27 cellular contexts compared by ENCODE assay signal in genomic region chr17:61124562-61124961, GRCh38.
"Had no signal": no experiment of that assay in that cellular context is flagged by ENCODE, and none has a peak within 500 bp of the region (broad histone marks: within the 10 kb centered on the region; RNA-seq: fewer than 3 reads in every experiment).

No MANE protein-coding gene starts in this region.

- H3K9me3 Mint-ChIP-seq: activated CD4-positive, alpha-beta memory T cell treated with anti-CD3 and anti-CD28 coated beads, Interleukin-2, amount 10 ng/mL, durations not matched to agents 7 days and 5 days; activated naive CD4-positive, alpha-beta T cell treated with anti-CD3 and anti-CD28 coated beads, Interleukin-2, amount 10 ng/mL, durations not matched to agents 7 days and 5 days; activated naive CD8-positive, alpha-beta T cell treated with anti-CD3 and anti-CD28 coated beads for 36 hours; activated T-cell treated with anti-CD3 and anti-CD28 coated beads, Interleukin-2, amount 50 U/mL, for 72 hours; activated T-helper 2 cell treated with anti-CD3 and anti-CD28 coated beads, Interferon-gamma antibody, Interleukin-2, Interleukin-4, amounts not matched to agents 10 μg/mL and 5 μg/mL and 100 μg/mL, durations not matched to agents 14 hours and 24 hours and 36 hours had no signal

- H3K27ac Mint-ChIP-seq: activated CD4-positive, alpha-beta memory T cell treated with anti-CD3 and anti-CD28 coated beads, Interleukin-2, amount 10 ng/mL, durations not matched to agents 7 days and 5 days; activated CD4-positive, alpha-beta T cell treated with anti-CD3 and anti-CD28 coated beads for 36 hours; activated naive CD4-positive, alpha-beta T cell treated with anti-CD3 and anti-CD28 coated beads, Interleukin-2, amount 10 ng/mL, durations not matched to agents 7 days and 5 days; activated naive CD8-positive, alpha-beta T cell treated with anti-CD3 and anti-CD28 coated beads for 36 hours; activated T-helper 2 cell treated with anti-CD3 and anti-CD28 coated beads, Interferon-gamma antibody, Interleukin-2, Interleukin-4, amounts not matched to agents 10 μg/mL and 5 μg/mL and 100 μg/mL, durations not matched to agents 14 hours and 24 hours and 36 hours had no signal

- H3K27me3 Mint-ChIP-seq: activated CD4-positive, alpha-beta memory T cell treated with anti-CD3 and anti-CD28 coated beads, Interleukin-2, amount 10 ng/mL, durations not matched to agents 7 days and 5 days; activated CD4-positive, alpha-beta T cell treated with anti-CD3 and anti-CD28 coated beads for 36 hours; activated naive CD4-positive, alpha-beta T cell treated with anti-CD3 and anti-CD28 coated beads, Interleukin-2, amount 10 ng/mL, durations not matched to agents 7 days and 5 days; activated naive CD8-positive, alpha-beta T cell treated with anti-CD3 and anti-CD28 coated beads for 36 hours had no signal

- ATAC-seq: activated CD4-positive, alpha-beta T cell treated with anti-CD3 and anti-CD28 coated beads for 36 hours; activated T-cell treated with anti-CD3 and anti-CD28 coated beads, Interleukin-2, amount 50 U/mL, for 72 hours; HepG2 had no signal

- H3K36me3 Mint-ChIP-seq: activated naive CD4-positive, alpha-beta T cell treated with anti-CD3 and anti-CD28 coated beads, Interleukin-2, amount 10 ng/mL, durations not matched to agents 7 days and 5 days had no signal

- H3K9ac ChIP-seq: KMS-11 had no signal

- H3K4me2 ChIP-seq: KMS-11 had no signal

- H3K27ac ChIP-seq: brain microvascular endothelial cell, cardiac muscle cell, KMS-11, Peyer's patch, VCaP had no signal

- H3K36me3 ChIP-seq: brain microvascular endothelial cell, cardiac muscle cell, MG63, Peyer's patch had no signal

- H3K4me3 Mint-ChIP-seq: activated CD4-positive, alpha-beta memory T cell treated with anti-CD3 and anti-CD28 coated beads, Interleukin-2, amount 10 ng/mL, durations not matched to agents 7 days and 5 days; activated CD4-positive, alpha-beta T cell treated with anti-CD3 and anti-CD28 coated beads for 36 hours; activated naive CD4-positive, alpha-beta T cell treated with anti-CD3 and anti-CD28 coated beads, Interleukin-2, amount 10 ng/mL, durations not matched to agents 7 days and 5 days; activated naive CD8-positive, alpha-beta T cell treated with anti-CD3 and anti-CD28 coated beads for 36 hours; activated T-cell treated with anti-CD3 and anti-CD28 coated beads, Interleukin-2, amount 50 U/mL, for 72 hours had no signal

- H3K27me3 ChIP-seq: brain microvascular endothelial cell, cardiac muscle cell, MG63, Peyer's patch had no signal

- H3K9me3 ChIP-seq: MG63, Peyer's patch had no signal

- DNase-seq: activated CD4-positive, alpha-beta memory T cell treated with anti-CD3 and anti-CD28 coated beads, Interleukin-2, amount 10 ng/mL, durations not matched to agents 7 days and 5 days; activated CD4-positive, alpha-beta T cell treated with anti-CD3 and anti-CD28 coated beads for 36 hours; activated CD4-positive, alpha-beta T cell treated with anti-CD3 and anti-CD28 coated beads, Interleukin-2, amount 50 U/mL, for 1 hour; activated CD4-positive, CD25-positive, alpha-beta regulatory T cell; activated CD8-positive, alpha-beta memory T cell treated with anti-CD3 and anti-CD28 coated beads, Interleukin-2, amount 50 U/mL, for 4 hours; activated gamma-delta T cell treated with Interleukin-2 at 50 U/mL for 16 hours; activated naive CD4-positive, alpha-beta T cell treated with anti-CD3 and anti-CD28 coated beads, Interleukin-2, amount 10 ng/mL, durations not matched to agents 7 days and 5 days; activated naive CD8-positive, alpha-beta T cell treated with anti-CD3 and anti-CD28 coated beads for 36 hours; activated T-cell treated with anti-CD3 and anti-CD28 coated beads, Interleukin-2, amount 50 U/mL, for 72 hours; brain microvascular endothelial cell; MG63; MV-4-11; NCI-H1092 treated with DMSO at 0.1 percent for 48 hours; NCI-H1694; NCI-H2029; NCI-H345; NCI-H510A; NCI-H748 treated with DMSO at 0.1 percent for 48 hours; Peyer's patch; SHP77 treated with DMSO at 0.1 percent for 48 hours; T-helper 2 cell; T1000 had no signal

- H3K4me3 ChIP-seq: cardiac muscle cell, MG63, Peyer's patch had no signal
